In the genomic region with DNA sequence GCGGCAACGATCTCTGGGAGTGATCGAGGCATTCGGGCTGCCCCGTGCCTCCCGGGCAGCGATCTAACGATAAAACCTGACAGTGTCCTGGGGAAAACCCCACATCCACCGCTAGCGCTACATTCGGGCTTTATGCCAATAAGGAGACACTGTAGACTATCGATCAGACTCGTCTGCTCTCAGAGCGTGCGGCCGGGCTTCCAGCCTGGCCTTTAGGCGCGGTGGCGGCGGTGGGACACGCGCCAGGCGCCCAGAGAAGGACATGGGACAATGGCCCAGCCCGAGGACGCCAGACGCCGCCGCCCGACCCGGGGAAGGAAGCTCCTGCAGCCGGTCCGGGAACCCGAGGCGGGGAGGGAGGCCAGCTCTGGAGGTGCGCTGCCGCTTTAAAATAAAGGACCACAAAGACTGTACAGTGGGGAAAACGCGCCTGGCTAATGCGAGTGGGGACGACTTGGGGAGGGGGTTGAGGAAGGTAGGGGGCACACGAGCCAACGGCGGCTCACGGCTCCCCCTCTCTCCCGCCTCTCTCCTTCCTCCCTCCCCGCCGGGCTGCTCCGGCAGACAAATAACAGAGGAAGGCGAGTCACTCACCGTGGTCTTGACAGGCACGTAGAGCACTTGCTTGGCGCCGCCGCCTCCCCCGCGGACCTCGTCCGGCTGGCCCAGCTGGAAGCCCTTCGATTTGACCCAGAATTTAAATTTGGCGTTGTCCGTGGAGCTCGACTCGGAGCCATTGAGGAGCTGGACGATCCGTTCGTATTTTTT, we compare ENCODE assay signal across 9 cellular contexts. TPM values are rescaled to one million over a fixed set of nuclear protein-coding genes. Genes with fewer than 3 reads are reported as not detected.
DNase-seq lines count a peak whose midpoint lies in the region; ATAC-seq, FAIRE-seq and TF ChIP-seq lines count a peak whose summit lies in the region.
"Had no signal": no experiment of that assay in that cellular context is flagged by ENCODE, and none has a peak within 500 bp of the region (broad histone marks: within the 10 kb centered on the region; RNA-seq: fewer than 3 reads in every experiment).

No MANE protein-coding gene starts in this region.

- H3K4me3 ChIP-seq in body of pancreas (no peak overlapping the region), kidney (ENCODE audit: low read length in 2 of 2) (peak overlapping the region; percentile 23 to 54), subcutaneous abdominal adipose tissue (ENCODE audit: low read depth in 1 of 5, low read length in 5 of 5) (peak overlapping the region; percentile 57 to 67 (median 65))

- peak; percentile 48 for ATAC-seq in GM19463 (IDR thresholded peaks at IDR 0.05; ENCODE audit: unreplicated experiment)
- ATAC-seq in body of pancreas: peak; percentile 12

- H3K27me3 ChIP-seq in body of pancreas (peaks cover 0 to 20% of the 10 kb centered on the region in 2 donors), subcutaneous abdominal adipose tissue (ENCODE audit: control insufficient read depth in 5 of 5, insufficient read depth in 4 of 5, low read length in 5 of 5) (peaks cover 14 to 45% (median 27%) of the 10 kb centered on the region in 5 donors)

- DNase-seq in NCI-H146 treated with DMSO at 0.1 percent for 48 hours (lab: John Stamatoyannopoulos, UW; ENCODE audit: unreplicated experiment) (peak; percentile 89), body of pancreas (peak in 2 of 4 donors; percentile 18 to 26), kidney (peak; percentile 70), T-helper 9 cell (no peak), cortex of kidney (lab: John Stamatoyannopoulos, UW) (no peak), GF-D8 (lab: John Stamatoyannopoulos, UW) (no peak)

- no peak for FAIRE-seq in kidney (lab: Jason Lieb, UNC)

- 0 to 2% methylated on average over 39 to 65 of the region's 66 CpGs for WGBS in body of pancreas, 2 donors

- intact Hi-C loops in body of pancreas (cut with DNase I): no loop called here
- intact Hi-C loops in kidney (cut with DNase I): no loop called here

- H3K4me1 ChIP-seq in body of pancreas (peaks cover 29% of the 10 kb centered on the region), kidney (ENCODE audit: control insufficient read depth in 1 of 2, insufficient read depth in 1 of 2, low read depth in 1 of 2, low read length in 2 of 2) (peaks cover 3 to 9% of the 10 kb centered on the region in 2 donors), subcutaneous abdominal adipose tissue (ENCODE audit: control insufficient read depth in 5 of 5, insufficient read depth in 5 of 5, low read length in 5 of 5) (peaks cover 0 to 33% (median 30%) of the 10 kb centered on the region in 5 donors)

- TF ChIP-seq CTCF in body of pancreas (IDR thresholded peaks at IDR 0.05) (no peak), kidney (IDR thresholded peaks at IDR 0.05; ENCODE audit: borderline replicate concordance, extremely low read depth, insufficient read depth) (no peak)

- H3K27ac ChIP-seq in body of pancreas: no peak overlapping the region
- no peak overlapping the region for H3K27ac ChIP-seq in kidney (ENCODE audit: low read depth in 2 of 2, low read length in 2 of 2)
- no peak overlapping the region for H3K27ac ChIP-seq in subcutaneous abdominal adipose tissue (ENCODE audit: low read depth, low read length)

- H3K9ac ChIP-seq in kidney (ENCODE audit: low read length in 2 of 2) (no peak overlapping the region), subcutaneous abdominal adipose tissue (ENCODE audit: low read length in 5 of 5) (peak overlapping the region in 2 of 5 donors; percentile 41 to 47)

- H3K36me3 ChIP-seq in body of pancreas (replicated peaks in 1 of 2; ENCODE audit: insufficient read depth in 1 of 2, low read depth in 2 of 2) (no peaks in the 10 kb centered on the region), kidney (ENCODE audit: control insufficient read depth in 1 of 2, insufficient read depth in 2 of 2, low read length in 2 of 2) (no peaks in the 10 kb centered on the region), subcutaneous abdominal adipose tissue (ENCODE audit: control insufficient read depth in 5 of 5, insufficient read depth in 5 of 5, low read length in 5 of 5) (no peaks in the 10 kb centered on the region)

- TF ChIP-seq POLR2A in body of pancreas (IDR thresholded peaks at IDR 0.05): no peak

- H3K9me3 ChIP-seq in body of pancreas: no peaks in the 10 kb centered on the region
- H3K9me3 ChIP-seq in kidney (ENCODE audit: control insufficient read depth in 1 of 2, low read length in 2 of 2): no peaks in the 10 kb centered on the region
- no peaks in the 10 kb centered on the region for H3K9me3 ChIP-seq in subcutaneous abdominal adipose tissue (ENCODE audit: control insufficient read depth in 5 of 5, low read length in 5 of 5)

RNA-seq across cellular contexts. Expression of a gene that starts 2.1 kb away (rescaled TPM):
- total RNA-seq in body of pancreas (1 to 10 TPM; 1.3 to 2.3 TPM), kidney (1.1 TPM)
- polyA plus RNA-seq in kidney (ENCODE audit: insufficient read depth, low read depth, low replicate concordance): 0.62 TPM
- total RNA-seq: natural killer cell treated with Interleukin-12 subunit alpha and Interleukin-12 subunit beta and Interleukin-15 and Interleukin-18, amount 100 ng/mL, for 72 hours had no signal

Comparison
In these comparisons a context has a peak if more than half of its experiments do, and no peak if none do; other contexts are left out.
1. DNase-seq: peak in NCI-H146 treated with DMSO at 0.1 percent for 48 hours (single experiment) and kidney (single experiment); none in T-helper 9 cell (single experiment), cortex of kidney (single experiment) and GF-D8 (single experiment).
2. H3K4me3 ChIP-seq: peak in kidney (2 of 2) and subcutaneous abdominal adipose tissue (5 of 5); none in body of pancreas (0 of 2).